In the genomic region with DNA sequence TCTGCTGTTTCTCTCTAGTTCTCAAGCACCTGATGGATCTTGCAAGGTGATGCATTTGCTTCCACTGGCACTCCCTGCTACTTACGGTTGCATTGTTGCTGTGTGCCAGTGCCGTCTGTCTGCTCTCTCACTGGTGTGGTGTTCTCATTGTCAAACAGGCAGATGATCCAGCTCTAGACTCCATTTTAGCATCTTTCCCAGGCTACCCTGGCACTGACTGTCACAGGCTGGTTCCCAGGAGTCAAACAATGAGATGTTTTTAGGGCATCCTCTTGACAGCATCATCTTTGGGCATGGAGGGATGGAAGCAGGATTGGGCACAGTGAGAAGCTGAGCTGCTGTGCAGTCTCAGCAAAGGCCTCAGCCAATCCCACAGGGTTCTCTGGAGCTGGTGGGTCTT, we compare ENCODE assay signal across 15 cellular contexts. TPM values are rescaled to one million over a fixed set of nuclear protein-coding genes. Genes with fewer than 3 reads are reported as not detected.
"Had no signal": no experiment of that assay in that cellular context is flagged by ENCODE, and none has a peak within 500 bp of the region (broad histone marks: within the 10 kb centered on the region; RNA-seq: fewer than 3 reads in every experiment).

No MANE protein-coding gene starts in this region.

- H3K4me3 Mint-ChIP-seq: brain, neural crest cell, T-cell, type B pancreatic cell had no signal

- H3K27ac Mint-ChIP-seq: type B pancreatic cell had no signal

- DNase-seq: activated CD4-positive, alpha-beta T cell treated with anti-CD3 and anti-CD28 coated beads for 4 hours; activated naive CD4-positive, alpha-beta T cell treated with Interleukin-2 at 50 U/mL for 16 hours; adrenal gland; cerebellar nuclear complex; dermis blood vessel endothelial cell; mesenchymal stem cell; right cardiac atrium; small intestine; T-cell; WERI-Rb-1 had no signal

- ATAC-seq: esophagus mucosa, right cardiac atrium, T-cell had no signal

- H3K9me3 ChIP-seq: adrenal gland had no signal

- H3K27ac ChIP-seq: adrenal gland, SK-N-MC, WERI-Rb-1 had no signal

- H3K4me1 Mint-ChIP-seq: neural crest cell had no signal

- H3K27me3 ChIP-seq: adrenal gland had no signal

- H3K9me3 Mint-ChIP-seq: brain, neural crest cell, T-cell, type B pancreatic cell had no signal

- H3K27me3 Mint-ChIP-seq: brain, T-cell, type B pancreatic cell had no signal

- H3K4me3 ChIP-seq: adrenal gland, SK-N-MC had no signal

RNA-seq across cellular contexts. Expression of a gene that starts 30.9 kb away (rescaled TPM):
- total RNA-seq: dermis blood vessel endothelial cell, esophagus mucosa, T-cell had no signal
